Comparison of ENCODE assay signal across 7 cellular contexts in genomic region chr11:76781861-76782500, GRCh38. TPM values are rescaled to one million over a fixed set of nuclear protein-coding genes. Genes with fewer than 3 reads are reported as not detected.
DNase-seq lines count a peak whose midpoint lies in the region; ATAC-seq and TF ChIP-seq lines count a peak whose summit lies in the region.

No MANE protein-coding gene starts in this region.

- H3K79me2 ChIP-seq in smooth muscle cell (ENCODE audit: low read depth): peaks cover 34% of the 10 kb centered on the region

- H3K27ac ChIP-seq in HUES64 (ENCODE audit: low read depth, low read length): no peak overlapping the region
- peak overlapping the region; percentile 91 for H3K27ac ChIP-seq in smooth muscle cell (ENCODE audit: low read depth)

- H3K4me1 Mint-ChIP-seq in activated naive CD8-positive, alpha-beta T cell treated with anti-CD3 and anti-CD28 coated beads for 36 hours: peaks cover 20% of the 10 kb centered on the region

- H4K20me1 ChIP-seq in smooth muscle cell (ENCODE audit: low read depth): peaks cover 29% of the 10 kb centered on the region

- 33% methylated on average over 3 of the region's 4 CpGs for WGBS in HUES64
- WGBS in smooth muscle cell (ENCODE audit: low lambda C conversion rate): 40% methylated on average over 4 of the region's 4 CpGs

- H2AFZ ChIP-seq in smooth muscle cell (ENCODE audit: low read depth): no peak overlapping the region

- H3K27me3 ChIP-seq in HUES64 (ENCODE audit: insufficient read depth, low read length) (no peaks in the 10 kb centered on the region), iPS-15b (ENCODE audit: control insufficient read depth, insufficient read depth, low read length) (no peaks in the 10 kb centered on the region), smooth muscle cell (ENCODE audit: low read depth) (no peaks in the 10 kb centered on the region)

- H3K9me3 Mint-ChIP-seq in activated naive CD8-positive, alpha-beta T cell treated with anti-CD3 and anti-CD28 coated beads for 36 hours: peaks cover 6% of the 10 kb centered on the region

- H3K9ac ChIP-seq in HUES64 (ENCODE audit: low read depth, low read length) (peak overlapping the region; percentile 65), iPS-15b (ENCODE audit: low read depth, low read length) (peak overlapping the region; percentile 68), smooth muscle cell (ENCODE audit: low read depth) (peak overlapping the region; percentile 71)

- peak overlapping the region; percentile 94 for H3K4me3 ChIP-seq in HUES64 (ENCODE audit: low read length)
- H3K4me3 ChIP-seq in iPS-15b (ENCODE audit: low read depth, low read length): peak overlapping the region; percentile 80
- peak overlapping the region; percentile 96 for H3K4me3 ChIP-seq in smooth muscle cell

- peaks cover 53% of the 10 kb centered on the region for H3K27me3 Mint-ChIP-seq in activated naive CD8-positive, alpha-beta T cell treated with anti-CD3 and anti-CD28 coated beads for 36 hours

- no peaks in the 10 kb centered on the region for H3F3A ChIP-seq in smooth muscle cell (ENCODE audit: low read depth)

- H3K4me3 Mint-ChIP-seq in activated naive CD8-positive, alpha-beta T cell treated with anti-CD3 and anti-CD28 coated beads for 36 hours: peak overlapping the region; percentile 33

- ATAC-seq in GM18517 (IDR thresholded peaks at IDR 0.05; ENCODE audit: unreplicated experiment): no peak

- TF ChIP-seq CTCF in smooth muscle cell (IDR thresholded peaks at IDR 0.05; ENCODE audit: borderline replicate concordance, insufficient read depth, poor library complexity, severe bottlenecking): no peak

- H3K9me3 ChIP-seq in HUES64 (ENCODE audit: insufficient read depth, low read depth, low read length) (peaks cover 23% of the 10 kb centered on the region), iPS-15b (ENCODE audit: control insufficient read depth, insufficient read depth, low read length) (no peaks in the 10 kb centered on the region), smooth muscle cell (replicated peaks; ENCODE audit: low read depth) (no peaks in the 10 kb centered on the region)

- no peaks in the 10 kb centered on the region for H3K36me3 Mint-ChIP-seq in activated naive CD8-positive, alpha-beta T cell treated with anti-CD3 and anti-CD28 coated beads for 36 hours

- H3K27ac Mint-ChIP-seq in activated naive CD8-positive, alpha-beta T cell treated with anti-CD3 and anti-CD28 coated beads for 36 hours: no peak overlapping the region

- no peaks in the 10 kb centered on the region for H3K36me3 ChIP-seq in HUES64 (ENCODE audit: insufficient read depth, low read length)
- H3K36me3 ChIP-seq in iPS-15b (ENCODE audit: control insufficient read depth, insufficient read depth, low read length): no peaks in the 10 kb centered on the region
- peaks cover 2% of the 10 kb centered on the region for H3K36me3 ChIP-seq in smooth muscle cell (ENCODE audit: low read depth)

- H3K4me1 ChIP-seq in HUES64 (ENCODE audit: insufficient read depth, low read length): peaks cover 35% of the 10 kb centered on the region
- H3K4me1 ChIP-seq in iPS-15b (ENCODE audit: control insufficient read depth, insufficient read depth, low read length): peaks cover 24% of the 10 kb centered on the region
- H3K4me1 ChIP-seq in smooth muscle cell (ENCODE audit: low read depth): peaks cover 39% of the 10 kb centered on the region

- DNase-seq in activated naive CD8-positive, alpha-beta T cell treated with anti-CD3 and anti-CD28 coated beads for 36 hours: no peak
- DNase-seq in smooth muscle cell (lab: John Stamatoyannopoulos, UW; ENCODE audit: unreplicated experiment) (no peak), cerebellum (ENCODE audit: low spot score) (no peak), iPS-NIHi7 (ENCODE audit: extremely low spot score) (no peak)

- peak overlapping the region; percentile 92 for H3K4me2 ChIP-seq in smooth muscle cell

RNA-seq across cellular contexts. Expression of gene TSKU, which starts 1.2 kb away (rescaled TPM):
- 30.2 TPM for polyA plus RNA-seq in HUES64 (2013, experiment 1 of 2)
- 30.3 TPM for polyA plus RNA-seq in HUES64 (2013, experiment 2 of 2)
- 1 to 10 TPM; 2.7 to 3.7 TPM for total RNA-seq in activated naive CD8-positive, alpha-beta T cell treated with anti-CD3 and anti-CD28 coated beads for 36 hours
- total RNA-seq in smooth muscle cell (75.2 and 76.5 TPM in 2 replicates), cerebellum (6.7 TPM)
- polyA plus RNA-seq in smooth muscle cell: 122 and 144 TPM in 2 replicates
